ENCODE assay signal across 1 cellular context in genomic region chr17:7651959-7652658, GRCh38.
TF ChIP-seq lines count a peak whose summit lies in the region.

No MANE protein-coding gene starts in this region.

TF ChIP-seq in WTC11, 78 proteins besides CTCF, POLR2A, EP300 and RAD21:
- TF ChIP-seq PRRX2 (CRISPR knock-in tag; IDR thresholded peaks at IDR 0.05), result no peak
- no peak for TF ChIP-seq NR1H2 (CRISPR knock-in tag; IDR thresholded peaks at IDR 0.05)
- TF ChIP-seq JUN (CRISPR knock-in tag; IDR thresholded peaks at IDR 0.05), result no peak
- no peak for TF ChIP-seq CREB1 (CRISPR knock-in tag; IDR thresholded peaks at IDR 0.05)
- no peak for TF ChIP-seq GTF2I (CRISPR knock-in tag; conservative IDR thresholded peaks at IDR 0.05)
